Comparison of ENCODE assay signal across 1 cellular context in the genomic region with DNA sequence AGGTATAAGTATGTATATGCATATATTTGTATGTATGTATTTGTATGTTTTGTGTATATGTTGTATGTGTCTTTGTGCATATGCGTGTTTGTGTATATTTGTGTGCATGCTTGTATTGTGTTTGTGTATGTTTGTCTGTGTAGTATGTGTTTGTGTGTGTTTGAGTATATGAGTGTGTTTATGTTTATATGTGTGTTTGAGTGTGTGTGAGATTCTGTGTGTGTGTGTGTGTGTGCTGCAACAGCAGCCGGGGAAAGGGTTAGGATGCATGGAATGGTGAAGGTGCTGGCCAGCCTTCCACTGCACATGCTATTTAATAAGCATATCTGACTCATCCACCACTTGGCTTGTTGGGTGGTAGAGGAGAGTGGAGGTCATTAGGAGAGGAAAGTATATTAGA.
TF ChIP-seq lines count a peak whose summit lies in the region.

No MANE protein-coding gene starts in this region.

TF ChIP-seq in HEK293, 187 proteins besides CTCF, POLR2A, EP300 and RAD21 (continued from another document):
- TF ChIP-seq ZNF654 (tag by site-specific recombination; IDR thresholded peaks at IDR 0.05; ENCODE audit: low read depth) = no peak
- peak; percentile 49; the same call in 1 of the 2 replicates for TF ChIP-seq ZFP37 (tag by site-specific recombination; IDR thresholded peaks at IDR 0.05)
